6 cellular contexts compared by ENCODE assay signal in the genomic region with DNA sequence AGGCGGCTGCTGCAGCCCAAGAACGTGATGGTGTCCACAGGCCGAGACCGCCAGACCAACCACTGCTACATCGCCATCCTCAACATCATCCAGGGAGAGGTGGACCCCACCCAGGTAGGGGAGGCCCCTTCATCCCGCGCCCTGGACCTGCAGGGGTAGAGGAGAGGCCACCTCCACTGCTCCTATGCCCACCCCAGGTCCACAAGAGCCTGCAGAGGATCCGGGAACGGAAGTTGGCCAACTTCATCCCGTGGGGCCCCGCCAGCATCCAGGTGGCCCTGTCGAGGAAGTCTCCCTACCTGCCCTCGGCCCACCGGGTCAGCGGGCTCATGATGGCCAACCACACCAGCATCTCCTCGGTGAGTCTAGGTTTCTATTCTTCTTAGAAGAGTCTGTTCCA. TPM values are rescaled to one million over a fixed set of nuclear protein-coding genes. Genes with fewer than 3 reads are reported as not detected.
DNase-seq lines count a peak whose midpoint lies in the region; ATAC-seq and TF ChIP-seq lines count a peak whose summit lies in the region.
"Not testable (repeated sequence)": the region's sequence is repeated elsewhere in the genome, so short reads cannot be mapped to it uniquely, and the experiment has no call there.

No MANE protein-coding gene starts in this region.

- peak overlapping the region; percentile 61 for H3K27ac Mint-ChIP-seq in MCF 10A (ENCODE audit: low read depth, unreplicated experiment)

- TF ChIP-seq POLR2A in gastroesophageal sphincter (IDR thresholded peaks at IDR 0.05); sigmoid colon (IDR thresholded peaks at IDR 0.05); uterus (IDR thresholded peaks at IDR 0.05): not testable (repeated sequence)

- TSS peak; percentile 25 for BruUV-seq in MCF 10A (replicated peaks; lab: Mats Ljungman, UMichigan)

- H3K36me3 Mint-ChIP-seq in MCF 10A (ENCODE audit: insufficient read depth, unreplicated experiment) = peaks cover 71% of the 10 kb centered on the region

- not testable (repeated sequence) for H3K9me3 ChIP-seq in gastroesophageal sphincter, sigmoid colon, thoracic aorta, uterus

- H3K27me3 Mint-ChIP-seq in MCF 10A (ENCODE audit: insufficient read depth, unreplicated experiment) = not testable (repeated sequence)

- intact Hi-C loops in MCF 10A (cut with micrococcal nuclease); sigmoid colon (cut with DNase I); uterus (cut with DNase I; ENCODE audit: low total_unique reads): not testable (repeated sequence)

- H3K4me3 ChIP-seq in gastroesophageal sphincter, sigmoid colon, thoracic aorta, uterus: not testable (repeated sequence)

- not testable (repeated sequence) for ATAC-seq in gastroesophageal sphincter; thoracic aorta (ENCODE audit: insufficient number of reproducible peaks, low FRiP score, low read depth)

- not testable (repeated sequence) for H3K27me3 ChIP-seq in gastroesophageal sphincter; sigmoid colon; thoracic aorta (replicated peaks; ENCODE audit: insufficient read depth); uterus

- H3K27ac ChIP-seq in RWPE1 (peak overlapping the region; percentile 99), gastroesophageal sphincter (peak overlapping the region in 3 of 4 donors; percentile 76 to 99 (median 98)), sigmoid colon (peak overlapping the region in 3 of 4 donors; percentile 81 to 83 (median 81)), thoracic aorta (peak overlapping the region; percentile 76 to 81), uterus (peak overlapping the region; percentile 76 to 89)

- H3K9me3 Mint-ChIP-seq in MCF 10A (ENCODE audit: unreplicated experiment) = not testable (repeated sequence)

- peaks cover 26% of the 10 kb centered on the region for H3K4me1 Mint-ChIP-seq in MCF 10A (ENCODE audit: insufficient read depth, unreplicated experiment)

- TF ChIP-seq EP300 in gastroesophageal sphincter (IDR thresholded peaks at IDR 0.05); sigmoid colon (IDR thresholded peaks at IDR 0.05): not testable (repeated sequence)

- CTCF ChIA-PET in RWPE1 (lab: Yijun Ruan, JAX) (interaction anchor here (1.3 kb wide), 1 partner anchor 88 kb away, joined by 5 read pairs; no protein-coding TSS in a partner anchor), MCF 10A (lab: Yijun Ruan, JAX) (interaction anchor here (1.3 kb wide), 1 partner anchor 88 kb away, joined by 5 read pairs; no protein-coding TSS in a partner anchor)

- H3K36me3 ChIP-seq in gastroesophageal sphincter (peaks cover 0 to 89% of the 10 kb centered on the region in 2 donors), sigmoid colon (peaks cover 27 to 78% (median 39%) of the 10 kb centered on the region in 4 donors), thoracic aorta (peaks cover 33% of the 10 kb centered on the region)
- H3K36me3 ChIP-seq in uterus = not testable (repeated sequence)

- TF ChIP-seq CTCF in RWPE1 (conservative IDR thresholded peaks at IDR 0.05; ENCODE audit: low read depth); MCF 10A (IDR thresholded peaks at IDR 0.05; ENCODE audit: unreplicated experiment); gastroesophageal sphincter (IDR thresholded peaks at IDR 0.05); sigmoid colon (IDR thresholded peaks at IDR 0.05); thoracic aorta (IDR thresholded peaks at IDR 0.05); uterus (IDR thresholded peaks at IDR 0.05): not testable (repeated sequence)

- not testable (repeated sequence) for H3K4me3 Mint-ChIP-seq in MCF 10A (ENCODE audit: unreplicated experiment)

- WGBS in gastroesophageal sphincter (ENCODE audit: low coverage in 1 of 2), 2 donors = 75 to 80% methylated on average over 4 to 9 of the region's 16 CpGs
- WGBS in sigmoid colon, 2 donors = 91 to 92% methylated on average over 13 to 16 of the region's 16 CpGs

- POLR2A ChIA-PET in RWPE1 (lab: Yijun Ruan, JAX; ENCODE audit: low non-redundant PET) = not testable (repeated sequence)
- POLR2A ChIA-PET in MCF 10A (lab: Yijun Ruan, JAX) = interaction anchor here (0.9 to 3.9 kb wide), 6 partner anchors 10 to 103 kb away, joined by 3 to 37 read pairs (median 13); partner anchors contain the start of genes PSMC3IP, RETREG3 and TUBG1

- DNase-seq in RWPE1 (ENCODE audit: low spot score); MCF 10A (ENCODE audit: unreplicated experiment); sigmoid colon; thoracic aorta (ENCODE audit: low spot score); uterus: not testable (repeated sequence)

- H3K4me1 ChIP-seq in gastroesophageal sphincter (peaks cover 8 to 66% (median 14%) of the 10 kb centered on the region in 3 donors), sigmoid colon (peaks cover 0 to 47% (median 40%) of the 10 kb centered on the region in 4 donors), thoracic aorta (ENCODE audit: control insufficient read depth in 1 of 2, low read depth in 2 of 2) (peaks cover 18 to 48% of the 10 kb centered on the region in 2 donors), uterus (peaks cover 0 to 18% of the 10 kb centered on the region in 2 donors)

RNA-seq across cellular contexts. Expression of gene TUBG2, which starts 7.0 kb away (rescaled TPM):
- total RNA-seq in MCF 10A (2022) (21.3 and 23.4 TPM in 2 replicates), gastroesophageal sphincter (10 to 100 TPM; 19.7 to 57.3 (median 33.7) TPM), sigmoid colon (10 to 100 TPM; 28.0 to 57.3 (median 33.6) TPM), thoracic aorta (10 to 100 TPM; 47.2 to 49.0 TPM), uterus (10 to 100 TPM in 3 of 4 donors, 1 to 10 TPM in 1; 9.7 to 60.7 (median 27.6) TPM)
- polyA plus RNA-seq in sigmoid colon = 1 to 10 TPM; 1.2 to 6.6 (median 4.2) TPM

RNA-seq across cellular contexts. Expression of gene PLEKHH3, which starts 10.7 kb away (rescaled TPM):
- total RNA-seq in MCF 10A (2022) (12.5 and 12.9 TPM in 2 replicates), gastroesophageal sphincter (10 to 100 TPM; 13.7 to 40.8 (median 23.4) TPM), sigmoid colon (10 to 100 TPM; 12.3 to 25.2 (median 20.1) TPM), thoracic aorta (10 to 100 TPM; 54.8 to 59.2 TPM), uterus (100 to 1,000 TPM in 1 of 4 donors, 10 to 100 TPM in 1, 1 to 10 TPM in 2; 2.9 to 102 (median 19.2) TPM)
- polyA plus RNA-seq in sigmoid colon = 10 to 100 TPM in 1 of 3 donors, 1 to 10 TPM in 2; 4.4 to 14.7 (median 9.6) TPM

RNA-seq across cellular contexts. Expression of gene CCR10, which starts 15.5 kb away (rescaled TPM):
- total RNA-seq in MCF 10A (2022) = 0.21 and 0.22 TPM in 2 replicates
- 1 to 10 TPM; 1.0 to 4.6 (median 1.5) TPM for total RNA-seq in gastroesophageal sphincter
- 1 to 10 TPM; 2.3 to 9.2 (median 3.5) TPM for total RNA-seq in sigmoid colon
- polyA plus RNA-seq in sigmoid colon = 1 to 10 TPM in 1 of 3 donors, not detected in 2; 1.2 TPM
- total RNA-seq in thoracic aorta = 1 to 10 TPM; 3.2 to 3.4 TPM
- total RNA-seq in uterus = 10 to 100 TPM in 1 of 4 donors, 1 to 10 TPM in 1, under 1 TPM in 2; 0.26 to 17.9 (median 1.6) TPM

RNA-seq across cellular contexts. Expression of gene CNTNAP1, which starts 16.2 kb away (rescaled TPM):
- total RNA-seq in MCF 10A (2022) (1.2 and 1.5 TPM in 2 replicates), gastroesophageal sphincter (10 to 100 TPM in 1 of 4 donors, 1 to 10 TPM in 3; 1.7 to 14.5 (median 9.1) TPM), sigmoid colon (10 to 100 TPM in 3 of 4 donors, 1 to 10 TPM in 1; 7.4 to 46.8 (median 14.9) TPM), thoracic aorta (10 to 100 TPM in 1 of 2 donors, 1 to 10 TPM in 1; 9.1 to 19.6 TPM), uterus (10 to 100 TPM in 3 of 4 donors, 1 to 10 TPM in 1; 1.5 to 61.5 (median 26.5) TPM)
- 1 to 10 TPM in 1 of 3 donors, under 1 TPM in 2; under 0.01 to 7.7 (median 0.23) TPM for polyA plus RNA-seq in sigmoid colon

RNA-seq across cellular contexts. Expression of gene TUBG1, which starts 56.6 kb away (rescaled TPM):
- total RNA-seq in MCF 10A (2022) = 57.8 and 60.2 TPM in 2 replicates
- total RNA-seq in gastroesophageal sphincter = 10 to 100 TPM; 21.8 to 56.6 (median 40.6) TPM
- total RNA-seq in sigmoid colon = 10 to 100 TPM; 22.1 to 35.0 (median 23.9) TPM
- polyA plus RNA-seq in sigmoid colon = 10 to 100 TPM; 16.2 to 39.2 (median 30.3) TPM
- 10 to 100 TPM; 26.7 to 47.0 TPM for total RNA-seq in thoracic aorta
- 10 to 100 TPM in 3 of 4 donors, 1 to 10 TPM in 1; 7.9 to 39.4 (median 23.9) TPM for total RNA-seq in uterus
